Comparison of ENCODE assay signal across 9 cellular contexts in genomic region chr21:39803393-39803792, GRCh38. TPM values are rescaled to one million over a fixed set of nuclear protein-coding genes. Genes with fewer than 3 reads are reported as not detected.
"Had no signal": no experiment of that assay in that cellular context is flagged by ENCODE, and none has a peak within 500 bp of the region (broad histone marks: within the 10 kb centered on the region; RNA-seq: fewer than 3 reads in every experiment).

No MANE protein-coding gene starts in this region.

- DNase-seq: GM23248, GOT3, H7, H9, HCEC 1CT, HFFc6 had no signal

- H3K27ac ChIP-seq: GM23248 had no signal

- H3K9me3 ChIP-seq: HAP-1 had no signal

- ATAC-seq: GM23338, HCT116 had no signal

- H3K4me1 ChIP-seq: HAP-1 had no signal

- H3K4me3 ChIP-seq: GM23248, GM23338, HAP-1 had no signal

- H3K36me3 ChIP-seq: HAP-1 had no signal

RNA-seq across cellular contexts. Expression of gene IGSF5, which starts 58.4 kb away (rescaled TPM):
- total RNA-seq: GM23248, HFFc6 had no signal
